12 cellular contexts compared by ENCODE assay signal in genomic region chr3:49346797-49347251, GRCh38. TPM values are rescaled to one million over a fixed set of nuclear protein-coding genes. Genes with fewer than 3 reads are reported as not detected.
DNase-seq lines count a peak whose midpoint lies in the region; ATAC-seq, FAIRE-seq and TF ChIP-seq lines count a peak whose summit lies in the region.
"Had no signal": no experiment of that assay in that cellular context is flagged by ENCODE, and none has a peak within 500 bp of the region (broad histone marks: within the 10 kb centered on the region; RNA-seq: fewer than 3 reads in every experiment).

No MANE protein-coding gene starts in this region.

- no peak for ATAC-seq in activated B cell treated with CpG ODN at 0.5 μM for 24 hours (ENCODE audit: low read depth)
- ATAC-seq in natural killer cell treated with Interleukin-12 subunit alpha and Interleukin-12 subunit beta and Interleukin-15 and Interleukin-18, amount 100 ng/mL, for 72 hours, result no peak
- no peak for ATAC-seq in activated CD8-positive, alpha-beta T cell treated with anti-CD3 and anti-CD28 coated beads, Interleukin-2, amount 10 ng/mL, durations not matched to agents 7 days and 5 days

- H3K4me1 Mint-ChIP-seq in activated B cell treated with CpG ODN at 0.5 μM for 24 hours, result peaks cover 60% of the 10 kb centered on the region
- H3K4me1 Mint-ChIP-seq in natural killer cell treated with Interleukin-12 subunit alpha and Interleukin-12 subunit beta and Interleukin-15 and Interleukin-18, amount 100 ng/mL, for 72 hours (ENCODE audit: low read depth in 2 of 2), result peaks cover 6 to 17% of the 10 kb centered on the region in 2 donors
- H3K4me1 Mint-ChIP-seq in activated CD8-positive, alpha-beta T cell treated with anti-CD3 and anti-CD28 coated beads, Interleukin-2, amount 10 ng/mL, durations not matched to agents 7 days and 5 days (ENCODE audit: low read depth), result peaks cover 21% of the 10 kb centered on the region

- no peak for FAIRE-seq in keratinocyte (lab: Jason Lieb, UNC)

- no peaks in the 10 kb centered on the region for H3K27me3 Mint-ChIP-seq in activated B cell treated with CpG ODN at 0.5 μM for 24 hours
- H3K27me3 Mint-ChIP-seq in natural killer cell treated with Interleukin-12 subunit alpha and Interleukin-12 subunit beta and Interleukin-15 and Interleukin-18, amount 100 ng/mL, for 72 hours, result no peaks in the 10 kb centered on the region
- no peaks in the 10 kb centered on the region for H3K27me3 Mint-ChIP-seq in activated CD8-positive, alpha-beta T cell treated with anti-CD3 and anti-CD28 coated beads, Interleukin-2, amount 10 ng/mL, durations not matched to agents 7 days and 5 days (ENCODE audit: low read depth)

- peak overlapping the region; percentile 69 for H3K27ac Mint-ChIP-seq in activated B cell treated with CpG ODN at 0.5 μM for 24 hours
- no peak overlapping the region for H3K27ac Mint-ChIP-seq in natural killer cell treated with Interleukin-12 subunit alpha and Interleukin-12 subunit beta and Interleukin-15 and Interleukin-18, amount 100 ng/mL, for 72 hours
- no peak overlapping the region for H3K27ac Mint-ChIP-seq in activated CD8-positive, alpha-beta T cell treated with anti-CD3 and anti-CD28 coated beads, Interleukin-2, amount 10 ng/mL, durations not matched to agents 7 days and 5 days

- H3K36me3 ChIP-seq in keratinocyte (ENCODE audit: control insufficient read depth in 2 of 2, extremely low read depth in 1 of 2, insufficient read depth in 2 of 2, low read length in 2 of 2) (no peaks in the 10 kb centered on the region), thyroid gland (no peaks in the 10 kb centered on the region)

- dilution Hi-C loops in keratinocyte (cut with MboI; ENCODE audit: extremely low pct_ligation_motif_present, low sequenced_read_pairs), result no loop called here

- H3K9me1 ChIP-seq in keratinocyte (ENCODE audit: control insufficient read depth, extremely low read depth, insufficient read depth, low read length), result no peaks in the 10 kb centered on the region

- H2AFZ ChIP-seq in keratinocyte (ENCODE audit: control insufficient read depth, low read length), result peak overlapping the region; percentile 52

- DNase-seq in NOMO-1 treated with DMSO at 0.1 percent for 48 hours (lab: John Stamatoyannopoulos, UW; ENCODE audit: unreplicated experiment), result peak; percentile 8
- no peak for DNase-seq in NOMO-1 treated with dmso at 0.1 percent for 144 hours (lab: John Stamatoyannopoulos, UW; ENCODE audit: unreplicated experiment)
- DNase-seq in activated B cell treated with CpG ODN at 0.5 μM for 24 hours, result no peak
- no peak for DNase-seq in keratinocyte (ENCODE audit: low read depth, low spot score)
- no peak for DNase-seq in thyroid gland
- no peak for DNase-seq in natural killer cell treated with Interleukin-12 subunit alpha and Interleukin-12 subunit beta and Interleukin-15 and Interleukin-18, amount 100 ng/mL, for 72 hours (ENCODE audit: low spot score)
- no peak for DNase-seq in activated CD4-positive, alpha-beta T cell treated with anti-CD3 and anti-CD28 coated beads, Interleukin-2, amount 50 U/mL, for 1 hour
- no peak for DNase-seq in activated CD8-positive, alpha-beta T cell treated with anti-CD3 and anti-CD28 coated beads, Interleukin-2, amount 10 ng/mL, durations not matched to agents 7 days and 5 days
- DNase-seq: 8988T; activated CD8-positive, alpha-beta memory T cell treated with anti-CD3 and anti-CD28 coated beads, Interleukin-2, amount 50 U/mL, for 48 hours; NCI-H2081 treated with DMSO at 0.1 percent for 48 hours had no signal

- intact Hi-C loops in activated B cell treated with CpG ODN at 0.5 μM for 24 hours (cut with micrococcal nuclease) (no loop called here), thyroid gland (cut with DNase I) (loop anchor here (10.0 kb wide), 1 partner anchor 88 kb away; no protein-coding TSS in a partner anchor)

- H3K4me3 ChIP-seq in keratinocyte (ENCODE audit: control insufficient read depth in 2 of 3, extremely low read depth in 1 of 3, insufficient read depth in 2 of 3, low read depth in 1 of 3, low read length in 3 of 3), result no peak overlapping the region
- no peak overlapping the region for H3K4me3 ChIP-seq in thyroid gland (replicated peaks in 1 of 3)
- H3K4me3 ChIP-seq: SK-N-MC had no signal

- H3K79me2 ChIP-seq in keratinocyte (ENCODE audit: control insufficient read depth, insufficient read depth, low read length), result no peaks in the 10 kb centered on the region

- no peak for TF ChIP-seq POLR2A in thyroid gland (IDR thresholded peaks at IDR 0.05)

- no peaks in the 10 kb centered on the region for H3K27me3 ChIP-seq in keratinocyte (ENCODE audit: control insufficient read depth, extremely low read depth, insufficient read depth, low read length)
- H3K27me3 ChIP-seq in thyroid gland, result no peaks in the 10 kb centered on the region

- peak overlapping the region; percentile 43 for H3K27ac ChIP-seq in keratinocyte (ENCODE audit: control insufficient read depth, insufficient read depth, low read length)
- peak overlapping the region; percentile 60 to 84 (median 66) for H3K27ac ChIP-seq in thyroid gland
- H3K27ac ChIP-seq: SK-N-MC had no signal

- H4K20me1 ChIP-seq in keratinocyte (ENCODE audit: control insufficient read depth, extremely low read depth, insufficient read depth, low read length), result no peaks in the 10 kb centered on the region

- CTCF ChIA-PET in activated B cell treated with CpG ODN at 0.5 μM for 24 hours (lab: Charles Lee), result no interaction called here
- CTCF ChIA-PET in activated CD8-positive, alpha-beta T cell treated with anti-CD3 and anti-CD28 coated beads, Interleukin-2, amount 10 ng/mL, durations not matched to agents 7 days and 5 days (lab: Charles Lee), result no interaction called here

- H3K9me3 ChIP-seq in keratinocyte (ENCODE audit: control insufficient read depth, low read depth, low read length), result no peaks in the 10 kb centered on the region
- no peaks in the 10 kb centered on the region for H3K9me3 ChIP-seq in thyroid gland

- WGBS in thyroid gland, 2 donors, result 79 to 86% methylated on average over 6 of the region's 6 CpGs

- H3K4me3 Mint-ChIP-seq in activated B cell treated with CpG ODN at 0.5 μM for 24 hours, result no peak overlapping the region
- H3K4me3 Mint-ChIP-seq in natural killer cell treated with Interleukin-12 subunit alpha and Interleukin-12 subunit beta and Interleukin-15 and Interleukin-18, amount 100 ng/mL, for 72 hours, result no peak overlapping the region
- no peak overlapping the region for H3K4me3 Mint-ChIP-seq in activated CD8-positive, alpha-beta T cell treated with anti-CD3 and anti-CD28 coated beads, Interleukin-2, amount 10 ng/mL, durations not matched to agents 7 days and 5 days

- H3K4me1 ChIP-seq in keratinocyte (ENCODE audit: control insufficient read depth, extremely low read depth, insufficient read depth, low read length), result peaks cover 24% of the 10 kb centered on the region
- H3K4me1 ChIP-seq in thyroid gland, result peaks cover 16 to 45% of the 10 kb centered on the region in 2 donors

- peak overlapping the region; percentile 15 for H3K9ac ChIP-seq in keratinocyte (ENCODE audit: control insufficient read depth, extremely low read depth, insufficient read depth, low read length)

- POLR2A ChIA-PET in activated B cell treated with CpG ODN at 0.5 μM for 24 hours (lab: Charles Lee), result interaction anchor here (1.1 to 5.5 kb wide), 4 partner anchors 9 to 69 kb away, joined by 4 to 54 read pairs (median 16); partner anchors contain the start of genes GPX1, RHOA and TCTA
- POLR2A ChIA-PET in activated CD8-positive, alpha-beta T cell treated with anti-CD3 and anti-CD28 coated beads, Interleukin-2, amount 10 ng/mL, durations not matched to agents 7 days and 5 days (lab: Charles Lee), result no interaction called here

- TF ChIP-seq CTCF in activated B cell treated with CpG ODN at 0.5 μM for 24 hours (IDR thresholded peaks at IDR 0.05) (no peak), keratinocyte (optimal IDR thresholded peaks at IDR 0.05 in 1 of 3, IDR thresholded peaks at IDR 0.05 in 1 of 3, conservative IDR thresholded peaks at IDR 0.05 in 1 of 3; ENCODE audit: extremely low read depth in 1 of 3, insufficient read depth in 2 of 3, low read length in 3 of 3) (no peak), thyroid gland (IDR thresholded peaks at IDR 0.05) (no peak)

- H3K9me3 Mint-ChIP-seq in activated B cell treated with CpG ODN at 0.5 μM for 24 hours, result no peaks in the 10 kb centered on the region
- no peaks in the 10 kb centered on the region for H3K9me3 Mint-ChIP-seq in natural killer cell treated with Interleukin-12 subunit alpha and Interleukin-12 subunit beta and Interleukin-15 and Interleukin-18, amount 100 ng/mL, for 72 hours
- H3K9me3 Mint-ChIP-seq in activated CD8-positive, alpha-beta T cell treated with anti-CD3 and anti-CD28 coated beads, Interleukin-2, amount 10 ng/mL, durations not matched to agents 7 days and 5 days (ENCODE audit: insufficient read depth), result no peaks in the 10 kb centered on the region

- H3K36me3 Mint-ChIP-seq in activated B cell treated with CpG ODN at 0.5 μM for 24 hours (ENCODE audit: low read depth), result no peaks in the 10 kb centered on the region
- H3K36me3 Mint-ChIP-seq in natural killer cell treated with Interleukin-12 subunit alpha and Interleukin-12 subunit beta and Interleukin-15 and Interleukin-18, amount 100 ng/mL, for 72 hours, result no peaks in the 10 kb centered on the region
- H3K36me3 Mint-ChIP-seq in activated CD8-positive, alpha-beta T cell treated with anti-CD3 and anti-CD28 coated beads, Interleukin-2, amount 10 ng/mL, durations not matched to agents 7 days and 5 days (ENCODE audit: low read depth), result no peaks in the 10 kb centered on the region

- peak overlapping the region; percentile 62 for H3K4me2 ChIP-seq in keratinocyte (ENCODE audit: control insufficient read depth, extremely low read depth, insufficient read depth, low read depth, low read length)

RNA-seq across cellular contexts. Expression of gene USP4, which starts 7.0 kb away (rescaled TPM):
- total RNA-seq in activated B cell treated with CpG ODN at 0.5 μM for 24 hours (86.7 and 115 TPM in 2 replicates), thyroid gland (10 to 100 TPM; 19.8 to 32.6 (median 28.5) TPM)
- 39.5 to 47.8 TPM (median 45.6 TPM) in 3 replicates for polyA plus RNA-seq in keratinocyte
- 53.6 TPM for polyA plus RNA-seq in keratinocyte (2011; ENCODE audit: low read depth)
- polyA plus RNA-seq in keratinocyte (2011; cell fraction: cytosol; rRNA removed), result 27.7 and 33.1 TPM in 2 replicates
- polyA plus RNA-seq in keratinocyte (2011; cell fraction: nucleus; rRNA removed), result 65.0 and 69.3 TPM in 2 replicates
- 33.5 and 38.5 TPM in 2 replicates for polyA plus RNA-seq in keratinocyte (2012; ENCODE audit: low replicate concordance)
- 56.3 to 101 TPM (median 82.3 TPM) in 3 replicates for polyA minus RNA-seq in keratinocyte
- polyA minus RNA-seq in keratinocyte (2011; cell fraction: cytosol; rRNA and poly(A)+ RNA removed), result 25.9 TPM
- polyA minus RNA-seq in keratinocyte (2011; cell fraction: nucleus; rRNA and poly(A)+ RNA removed), result 30.4 and 60.2 TPM in 2 replicates
- 100 to 1,000 TPM in 1 of 2 donors, 10 to 100 TPM in 1; 90.9 to 105 TPM for total RNA-seq in natural killer cell treated with Interleukin-12 subunit alpha and Interleukin-12 subunit beta and Interleukin-15 and Interleukin-18, amount 100 ng/mL, for 72 hours
- 10 to 100 TPM; 72.1 to 74.0 TPM for total RNA-seq in activated CD8-positive, alpha-beta T cell treated with anti-CD3 and anti-CD28 coated beads, Interleukin-2, amount 10 ng/mL, durations not matched to agents 7 days and 5 days

RNA-seq across cellular contexts. Expression of gene GPX1, which starts 11.3 kb away (rescaled TPM):
- total RNA-seq in activated B cell treated with CpG ODN at 0.5 μM for 24 hours, result 90.0 and 94.6 TPM in 2 replicates
- polyA plus RNA-seq in keratinocyte, result 395 to 588 TPM (median 427 TPM) in 3 replicates
- 59.1 TPM for polyA plus RNA-seq in keratinocyte (2011; ENCODE audit: low read depth)
- 410 and 894 TPM in 2 replicates for polyA plus RNA-seq in keratinocyte (2011; cell fraction: cytosol; rRNA removed)
- polyA plus RNA-seq in keratinocyte (2011; cell fraction: nucleus; rRNA removed), result 137 and 206 TPM in 2 replicates
- polyA plus RNA-seq in keratinocyte (2012; ENCODE audit: low replicate concordance), result 197 and 503 TPM in 2 replicates
- 126 to 280 TPM (median 176 TPM) in 3 replicates for polyA minus RNA-seq in keratinocyte
- polyA minus RNA-seq in keratinocyte (2011; cell fraction: cytosol; rRNA and poly(A)+ RNA removed), result 674 TPM
- 67.9 and 72.7 TPM in 2 replicates for polyA minus RNA-seq in keratinocyte (2011; cell fraction: nucleus; rRNA and poly(A)+ RNA removed)
- total RNA-seq in thyroid gland, result 100 to 1,000 TPM; 161 to 398 (median 226) TPM
- total RNA-seq in natural killer cell treated with Interleukin-12 subunit alpha and Interleukin-12 subunit beta and Interleukin-15 and Interleukin-18, amount 100 ng/mL, for 72 hours, result 100 to 1,000 TPM in 1 of 2 donors, 10 to 100 TPM in 1; 95.4 to 107 TPM
- total RNA-seq in activated CD8-positive, alpha-beta T cell treated with anti-CD3 and anti-CD28 coated beads, Interleukin-2, amount 10 ng/mL, durations not matched to agents 7 days and 5 days, result 100 to 1,000 TPM; 115 to 119 TPM
